In the genomic region with DNA sequence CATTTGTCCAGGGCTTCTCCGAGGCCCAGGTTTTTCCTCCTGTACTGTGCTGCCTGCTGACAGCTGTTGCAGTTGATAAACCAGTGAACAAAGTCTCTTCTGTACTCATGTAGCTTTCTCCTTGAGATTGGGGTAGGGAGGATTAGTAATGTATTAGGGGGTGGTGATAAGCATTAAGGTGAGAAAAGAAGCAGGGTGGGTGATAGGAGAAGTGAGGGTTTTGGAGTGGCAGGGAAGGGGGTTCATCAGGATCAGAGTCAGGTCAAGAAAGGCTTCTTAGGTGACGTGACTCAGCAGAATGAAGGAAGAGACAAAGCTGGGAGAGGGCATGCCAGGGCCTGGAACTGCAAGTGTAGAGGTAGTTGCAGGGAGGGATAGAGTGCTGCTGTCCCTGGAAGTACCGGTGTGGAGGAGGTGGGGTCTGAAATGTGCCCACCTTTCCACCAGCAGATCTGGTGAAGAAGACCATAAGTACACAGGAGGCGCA, we compare ENCODE assay signal across 2 cellular contexts.
TF ChIP-seq lines count a peak whose summit lies in the region.

No MANE protein-coding gene starts in this region.

TF ChIP-seq in IMR-90, 13 proteins besides CTCF, POLR2A, EP300 and RAD21:
- TF ChIP-seq, protein P1, sequence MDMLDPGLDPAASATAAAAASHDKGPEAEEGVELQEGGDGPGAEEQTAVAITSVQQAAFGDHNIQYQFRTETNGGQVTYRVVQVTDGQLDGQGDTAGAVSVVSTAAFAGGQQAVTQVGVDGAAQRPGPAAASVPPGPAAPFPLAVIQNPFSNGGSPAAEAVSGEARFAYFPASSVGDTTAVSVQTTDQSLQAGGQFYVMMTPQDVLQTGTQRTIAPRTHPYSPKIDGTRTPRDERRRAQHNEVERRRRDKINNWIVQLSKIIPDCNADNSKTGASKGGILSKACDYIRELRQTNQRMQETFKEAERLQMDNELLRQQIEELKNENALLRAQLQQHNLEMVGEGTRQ (IDR thresholded peaks at IDR 0.05; ENCODE audit: low read depth, low read length), result no peak
- 0 out of 2 replicates have a peak, but pooled peaks have one; percentile 6 for TF ChIP-seq NFE2L2 (IDR thresholded peaks at IDR 0.05; ENCODE audit: low read depth, low read length)
TF ChIP-seq in IMR-90: peak in this region for 1.

TF ChIP-seq in H1, 55 proteins besides CTCF, POLR2A, EP300 and RAD21:
- TF ChIP-seq BACH1 (IDR thresholded peaks at IDR 0.05; ENCODE audit: low read length) (peak; percentile 56; the same call in 1 of the 2 replicates), CBX8 (IDR thresholded peaks at IDR 0.05; ENCODE audit: borderline replicate concordance, low read depth, low read length) (no peak), SP1 (IDR thresholded peaks at IDR 0.05; ENCODE audit: low read depth, low read length) (no peak)
